In genomic region chr3:63864008-63864871, GRCh38 we compare ENCODE assay signal across 9 cellular contexts. TPM values are rescaled to one million over a fixed set of nuclear protein-coding genes. Genes with fewer than 3 reads are reported as not detected.
DNase-seq lines count a peak whose midpoint lies in the region; ATAC-seq and TF ChIP-seq lines count a peak whose summit lies in the region.
"Had no signal": no experiment of that assay in that cellular context is flagged by ENCODE, and none has a peak within 500 bp of the region (broad histone marks: within the 10 kb centered on the region; RNA-seq: fewer than 3 reads in every experiment).

No MANE protein-coding gene starts in this region.

- H3K36me3 Mint-ChIP-seq in Calu3 (ENCODE audit: insufficient read depth, unreplicated experiment) = peaks cover 27% of the 10 kb centered on the region

- H3K27me3 ChIP-seq in HUES48 (ENCODE audit: control insufficient read depth, insufficient read depth, low read length) (no peaks in the 10 kb centered on the region), dorsolateral prefrontal cortex (no peaks in the 10 kb centered on the region), lung (ENCODE audit: control insufficient read depth, insufficient read depth) (no peaks in the 10 kb centered on the region)

- no peaks in the 10 kb centered on the region for H3K27me3 Mint-ChIP-seq in Calu3 (ENCODE audit: unreplicated experiment)

- CTCF ChIA-PET in Calu3 (lab: Charles Lee) = interaction anchor here (0.6 kb wide), 1 partner anchor 43 kb away, joined by 3 read pairs; no protein-coding TSS in a partner anchor

- intact Hi-C loops in Calu3 (cut with micrococcal nuclease; ENCODE audit: unreplicated experiment) (loop anchor here (10.0 kb wide), 1 partner anchor 101 kb away; no protein-coding TSS in a partner anchor), dorsolateral prefrontal cortex (cut with DNase I) (loop anchor here in 1 of 2 donors (5.0 kb wide), 1 partner anchor 48 kb away; the partner anchor contains the start of gene SCAANT1)

- H3K27ac ChIP-seq in HUES48 (ENCODE audit: low read depth, low read length) (peak overlapping the region; percentile 46), dorsolateral prefrontal cortex (peak overlapping the region in 55 of 59 donors; percentile 16 to 88 (median 79)), lung (ENCODE audit: low read depth in 1 of 2, low read length in 1 of 2) (peak overlapping the region; percentile 89 to 91)

- BruUV-seq in Calu3 (replicated peaks; lab: Mats Ljungman, UMichigan) = no TSS peak

- H3K27ac Mint-ChIP-seq in Calu3 (ENCODE audit: unreplicated experiment) = peak overlapping the region; percentile 76

- TF ChIP-seq CTCF in Calu3 (IDR thresholded peaks at IDR 0.05; ENCODE audit: unreplicated experiment) = no peak
- peak in 1 of 56 donors; percentile 10 for TF ChIP-seq CTCF in dorsolateral prefrontal cortex (IDR thresholded peaks at IDR 0.05 in 54 of 56, conservative IDR thresholded peaks at IDR 0.05 in 2 of 56; ENCODE audit: low read depth in 1 of 56, partially characterized antibody in 56 of 56)
- TF ChIP-seq CTCF in lung (IDR thresholded peaks at IDR 0.05; ENCODE audit: control extremely low read depth, extremely low read depth) = no peak

- peaks cover 37% of the 10 kb centered on the region for H3K4me1 Mint-ChIP-seq in Calu3 (ENCODE audit: low read depth, unreplicated experiment)

- no peaks in the 10 kb centered on the region for H3K9me3 Mint-ChIP-seq in Calu3 (ENCODE audit: low read depth, unreplicated experiment)

- H3K9me3 ChIP-seq in HUES48 (ENCODE audit: control insufficient read depth, insufficient read depth, low read length) (no peaks in the 10 kb centered on the region), lung (ENCODE audit: control insufficient read depth in 2 of 2, insufficient read depth in 1 of 2, low read length in 1 of 2) (no peaks in the 10 kb centered on the region)

- peaks cover 24% of the 10 kb centered on the region for H3K4me1 ChIP-seq in HUES48 (ENCODE audit: control insufficient read depth, insufficient read depth, low read length)
- peaks cover 5 to 7% of the 10 kb centered on the region in 2 donors for H3K4me1 ChIP-seq in lung (ENCODE audit: control insufficient read depth in 2 of 2, insufficient read depth in 2 of 2, low read length in 2 of 2)

- peak overlapping the region; percentile 42; the same call in 1 of the 2 replicates for H3K9ac ChIP-seq in HUES48 (ENCODE audit: low read depth, low read length)

- peak overlapping the region; percentile 78 for H3K4me3 Mint-ChIP-seq in Calu3 (ENCODE audit: low read depth, unreplicated experiment)

- H3K36me3 ChIP-seq in HUES48 (ENCODE audit: control insufficient read depth, insufficient read depth, low read length) (peaks cover 6% of the 10 kb centered on the region; the same call in 1 of the 2 replicates), lung (ENCODE audit: control insufficient read depth in 2 of 2, insufficient read depth in 2 of 2, low read length in 2 of 2) (no peaks in the 10 kb centered on the region)

- WGBS in lung, 2 donors = 0% methylated on average over 59 to 90 of the region's 90 CpGs

- ATAC-seq in GM21367 (IDR thresholded peaks at IDR 0.05; ENCODE audit: unreplicated experiment) (peak; percentile 34), lung (ENCODE audit: insufficient read depth, low FRiP score) (peak; percentile 63)

- peak; percentile 41 for DNase-seq in Calu3
- peak; percentile 58 for DNase-seq in activated CD4-positive, alpha-beta T cell treated with anti-CD3 and anti-CD28 coated beads for 48 hours
- peak in 5 of 10 donors; percentile 12 to 52 (median 24) for DNase-seq in dorsolateral prefrontal cortex
- peak; percentile 36 for DNase-seq in lung (ENCODE audit: low spot score)
- DNase-seq in stimulated activated CD4-positive, alpha-beta T cell treated with anti-CD3 and anti-CD28 coated beads, TNF-alpha, amount 100 ng/mL, for 48 hours (ENCODE audit: low read depth in 3 of 3) = peak; percentile 2 to 30 (median 7)
- no peak for DNase-seq in NCI-H446 treated with DMSO at 0.1 percent for 48 hours (lab: John Stamatoyannopoulos, UW)

- H3K4me3 ChIP-seq in HUES48 (ENCODE audit: low read depth, low read length) (peak overlapping the region; percentile 67), dorsolateral prefrontal cortex (peak overlapping the region; percentile 68 to 100 (median 89)), lung (peak overlapping the region; percentile 93)

RNA-seq across cellular contexts. Expression of gene ATXN7, which starts 0.6 kb away (rescaled TPM):
- total RNA-seq in Calu3 (2022) (31.2 and 38.3 TPM in 2 replicates), dorsolateral prefrontal cortex (10 to 100 TPM; 31.6 to 64.8 (median 43.4) TPM), lung (10 to 100 TPM; 30.1 to 46.6 TPM)
- 1 to 10 TPM; 4.8 to 5.9 TPM for polyA plus RNA-seq in lung

RNA-seq across cellular contexts. Expression of gene THOC7, which starts 0.6 kb away (rescaled TPM):
- 70.7 and 77.7 TPM in 2 replicates for total RNA-seq in Calu3 (2022)
- total RNA-seq in dorsolateral prefrontal cortex = 10 to 100 TPM; 40.8 to 97.3 (median 68.6) TPM
- total RNA-seq in lung = 10 to 100 TPM; 39.9 to 45.1 TPM
- polyA plus RNA-seq in lung = 100 to 1,000 TPM in 1 of 2 donors, 10 to 100 TPM in 1; 38.1 to 124 TPM

RNA-seq across cellular contexts. Expression of gene C3orf49, which starts 45.1 kb away (rescaled TPM):
- total RNA-seq in Calu3 (2022) (not detected in 2 replicates), dorsolateral prefrontal cortex (not detected), lung (not detected)
- not detected for polyA plus RNA-seq in lung
- total RNA-seq: dermis microvascular lymphatic vessel endothelial cell had no signal

RNA-seq across cellular contexts. Expression of gene SCAANT1, which starts 47.9 kb away (rescaled TPM):
- total RNA-seq in Calu3 (2022) = not detected in 2 replicates
- 1 to 10 TPM in 2 of 120 experiments, not detected in 118; 3.2 to 4.6 TPM for total RNA-seq in dorsolateral prefrontal cortex
- not detected for total RNA-seq in lung
- polyA plus RNA-seq in lung = not detected
- total RNA-seq: dermis microvascular lymphatic vessel endothelial cell had no signal
